Comparison of ENCODE assay signal across 2 cellular contexts in the genomic region with DNA sequence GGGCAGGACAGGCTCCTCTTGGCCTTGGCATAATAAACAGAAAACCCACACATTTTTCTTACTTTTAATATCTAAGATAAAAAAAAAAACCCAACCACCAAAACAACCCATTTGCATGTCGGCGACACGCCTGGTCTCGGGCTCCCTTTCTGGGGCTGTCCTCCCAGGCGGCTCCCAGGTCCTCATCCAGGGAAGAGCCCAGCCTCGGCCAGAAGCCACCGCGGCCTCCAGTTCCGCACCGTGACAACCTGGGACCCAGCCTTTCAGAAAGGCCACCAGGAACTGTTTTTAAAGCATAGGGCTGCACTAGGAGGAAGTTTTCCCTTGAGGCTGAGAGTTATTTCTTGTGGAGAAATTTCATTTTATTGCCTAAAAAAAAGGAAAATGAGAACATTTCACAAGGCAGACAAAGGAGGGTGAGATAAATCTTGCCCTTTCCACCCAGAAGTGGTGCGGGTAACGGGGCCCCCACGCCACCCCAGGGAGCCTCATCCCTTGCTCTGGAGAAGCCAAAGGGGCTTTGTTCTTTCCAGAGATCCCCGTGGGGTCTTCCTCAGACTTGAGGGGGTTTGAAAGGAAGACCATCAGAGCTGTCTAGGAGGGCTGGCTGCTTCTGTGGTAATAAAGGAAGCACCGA.
TF ChIP-seq lines count a peak whose summit lies in the region.

No MANE protein-coding gene starts in this region.

TF ChIP-seq in IMR-90, 13 proteins besides CTCF, POLR2A, EP300 and RAD21:
- TF ChIP-seq RCOR1 (IDR thresholded peaks at IDR 0.05; ENCODE audit: insufficient replicate concordance, low read length) (no peak), MAZ (IDR thresholded peaks at IDR 0.05; ENCODE audit: borderline replicate concordance, low read depth, low read length) (no peak), SMC3 (IDR thresholded peaks at IDR 0.05; ENCODE audit: low read depth, low read length) (no peak), RFX5 (IDR thresholded peaks at IDR 0.05; ENCODE audit: low read depth, low read length) (no peak), FOS (IDR thresholded peaks at IDR 0.05; ENCODE audit: low read depth, low read length) (no peak), ELK1 (IDR thresholded peaks at IDR 0.05; ENCODE audit: borderline replicate concordance, low read depth, low read length) (no peak), NFE2L2 (IDR thresholded peaks at IDR 0.05; ENCODE audit: low read depth, low read length) (no peak), MXI1 (IDR thresholded peaks at IDR 0.05; ENCODE audit: borderline replicate concordance, low read depth, low read length) (no peak), MAFK (IDR thresholded peaks at IDR 0.05; ENCODE audit: low read depth, low read length) (no peak), CEBPB (IDR thresholded peaks at IDR 0.05; ENCODE audit: low read depth, low read length) (no peak), USF2 (IDR thresholded peaks at IDR 0.05; ENCODE audit: low read depth, low read length) (no peak), CHD1 (IDR thresholded peaks at IDR 0.05; ENCODE audit: low read depth, low read length) (no peak)

TF ChIP-seq in H1, 55 proteins besides CTCF, POLR2A, EP300 and RAD21:
- TF ChIP-seq MAFK (IDR thresholded peaks at IDR 0.05; ENCODE audit: low read depth, low read length) (no peak), TBP (IDR thresholded peaks at IDR 0.05; ENCODE audit: low read depth, low read length) (no peak), CEBPB (IDR thresholded peaks at IDR 0.05; ENCODE audit: low read depth, low read length) (no peak), TCF12 (IDR thresholded peaks at IDR 0.05; ENCODE audit: low read depth, low read length) (no peak), ZNF274 (IDR thresholded peaks at IDR 0.05; ENCODE audit: borderline replicate concordance, extremely low read depth, low read length) (no peak), YY1 (IDR thresholded peaks at IDR 0.05; ENCODE audit: low read depth, low read length) (no peak), CBX8 (IDR thresholded peaks at IDR 0.05; ENCODE audit: borderline replicate concordance, low read depth, low read length) (no peak), KDM5A (IDR thresholded peaks at IDR 0.05; ENCODE audit: low read length) (no peak)
- TF ChIP-seq, protein P1, sequence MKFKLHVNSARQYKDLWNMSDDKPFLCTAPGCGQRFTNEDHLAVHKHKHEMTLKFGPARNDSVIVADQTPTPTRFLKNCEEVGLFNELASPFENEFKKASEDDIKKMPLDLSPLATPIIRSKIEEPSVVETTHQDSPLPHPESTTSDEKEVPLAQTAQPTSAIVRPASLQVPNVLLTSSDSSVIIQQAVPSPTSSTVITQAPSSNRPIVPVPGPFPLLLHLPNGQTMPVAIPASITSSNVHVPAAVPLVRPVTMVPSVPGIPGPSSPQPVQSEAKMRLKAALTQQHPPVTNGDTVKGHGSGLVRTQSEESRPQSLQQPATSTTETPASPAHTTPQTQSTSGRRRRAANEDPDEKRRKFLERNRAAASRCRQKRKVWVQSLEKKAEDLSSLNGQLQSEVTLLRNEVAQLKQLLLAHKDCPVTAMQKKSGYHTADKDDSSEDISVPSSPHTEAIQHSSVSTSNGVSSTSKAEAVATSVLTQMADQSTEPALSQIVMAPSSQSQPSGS (IDR thresholded peaks at IDR 0.05; ENCODE audit: low read length) = no peak
